ENCODE assay signal across 12 cellular contexts in genomic region chr13:114017028-114017630, GRCh38. TPM values are rescaled to one million over a fixed set of nuclear protein-coding genes. Genes with fewer than 3 reads are reported as not detected.
A peak's percentile ranks its signal among the peaks of the same experiment; 100 is the strongest.
DNase-seq lines count a peak whose midpoint lies in the region; ATAC-seq and TF ChIP-seq lines count a peak whose summit lies in the region.
"Had no signal": no experiment of that assay in that cellular context is flagged by ENCODE, and none has a peak within 500 bp of the region (broad histone marks: within the 10 kb centered on the region; RNA-seq: fewer than 3 reads in every experiment).

No MANE protein-coding gene starts in this region.

- POLR2A ChIA-PET in activated CD4-positive, alpha-beta memory T cell treated with anti-CD3 and anti-CD28 coated beads for 36 hours (lab: Charles Lee), result no interaction called here
- POLR2A ChIA-PET in activated CD4-positive, alpha-beta memory T cell treated with anti-CD3 and anti-CD28 coated beads, Interleukin-2, amount 10 ng/mL, durations not matched to agents 7 days and 5 days (lab: Charles Lee), result no interaction called here

- H3K4me3 ChIP-seq in Loucy (ENCODE audit: low read length, poor library complexity, severe bottlenecking), result no peak overlapping the region
- no peak overlapping the region for H3K4me3 ChIP-seq in gastrocnemius medialis
- H3K4me3 ChIP-seq: BLaER1 treated with 17β-estradiol and CSF1 and Interleukin-3, amounts not matched to agents 10 nM and 100 nM; skin epidermis had no signal

- peaks cover 63% of the 10 kb centered on the region; the same call in 1 of the 2 replicates for H3K36me3 ChIP-seq in Loucy (ENCODE audit: insufficient read depth, low read length)
- peaks cover 0 to 70% of the 10 kb centered on the region in 2 donors for H3K36me3 ChIP-seq in gastrocnemius medialis

- peaks cover 3% of the 10 kb centered on the region for H3K4me1 Mint-ChIP-seq in activated CD4-positive, alpha-beta memory T cell treated with anti-CD3 and anti-CD28 coated beads for 36 hours (ENCODE audit: low read depth)
- peaks cover 1% of the 10 kb centered on the region for H3K4me1 Mint-ChIP-seq in activated CD4-positive, alpha-beta memory T cell treated with anti-CD3 and anti-CD28 coated beads, Interleukin-2, amount 10 ng/mL, durations not matched to agents 7 days and 5 days
- H3K4me1 Mint-ChIP-seq in chondrocyte (ENCODE audit: low read depth) (no peaks in the 10 kb centered on the region), osteocyte (ENCODE audit: unreplicated experiment) (peaks cover 1% of the 10 kb centered on the region)

- no peaks in the 10 kb centered on the region for H3K4me1 ChIP-seq in Loucy (ENCODE audit: insufficient read depth, low read length, poor library complexity, severe bottlenecking)
- H3K4me1 ChIP-seq in gastrocnemius medialis, result no peaks in the 10 kb centered on the region

- in situ Hi-C loops in gastrocnemius medialis (cut with MboI; ENCODE audit: low sequenced_read_pairs in 4 of 4), result no loop called here

- H3K27ac ChIP-seq in gastrocnemius medialis, result no peak overlapping the region

- CTCF ChIA-PET in activated CD4-positive, alpha-beta memory T cell treated with anti-CD3 and anti-CD28 coated beads for 36 hours (lab: Charles Lee), result no interaction called here
- CTCF ChIA-PET in activated CD4-positive, alpha-beta memory T cell treated with anti-CD3 and anti-CD28 coated beads, Interleukin-2, amount 10 ng/mL, durations not matched to agents 7 days and 5 days (lab: Charles Lee), result no interaction called here

- H3K4me2 ChIP-seq in Loucy (ENCODE audit: low read depth, low read length, poor library complexity, severe bottlenecking), result no peak overlapping the region

- intact Hi-C loops in activated CD4-positive, alpha-beta memory T cell treated with anti-CD3 and anti-CD28 coated beads for 36 hours (cut with micrococcal nuclease), result no loop called here
- intact Hi-C loops in gastrocnemius medialis (cut with DNase I; ENCODE audit: low total_unique reads), result no loop called here

- no peak overlapping the region for H2AFZ ChIP-seq in Loucy (ENCODE audit: low read length)

- H3K9me3 ChIP-seq in Loucy (ENCODE audit: insufficient read depth, low read depth, low read length) (no peaks in the 10 kb centered on the region), gastrocnemius medialis (no peaks in the 10 kb centered on the region)
- H3K9me3 ChIP-seq: BLaER1 treated with 17β-estradiol and CSF1 and Interleukin-3, amounts not matched to agents 10 nM and 100 nM had no signal

- no peak for DNase-seq in activated CD4-positive, alpha-beta memory T cell treated with anti-CD3 and anti-CD28 coated beads for 36 hours
- DNase-seq in activated CD4-positive, alpha-beta memory T cell treated with anti-CD3 and anti-CD28 coated beads, Interleukin-2, amount 10 ng/mL, durations not matched to agents 7 days and 5 days, result no peak
- DNase-seq in chondrocyte (ENCODE audit: low spot score), result no peak
- DNase-seq in osteocyte (ENCODE audit: extremely low spot score, unreplicated experiment), result no peak
- no peak for DNase-seq in NCI-H524 treated with DMSO at 0.1 percent for 48 hours (lab: John Stamatoyannopoulos, UW)
- no peak for DNase-seq in gastrocnemius medialis
- DNase-seq: activated CD4-positive, CD25-positive, alpha-beta regulatory T cell treated with anti-CD3 and anti-CD28 coated beads, Interleukin-2, amount 50 U/mL, for 72 hours; NCI-H1092 had no signal

- no peak overlapping the region for H3K9ac ChIP-seq in Loucy (ENCODE audit: low read depth, low read length, poor library complexity, severe bottlenecking)

- peaks cover 44% of the 10 kb centered on the region for H3K36me3 Mint-ChIP-seq in activated CD4-positive, alpha-beta memory T cell treated with anti-CD3 and anti-CD28 coated beads for 36 hours
- peaks cover 52% of the 10 kb centered on the region for H3K36me3 Mint-ChIP-seq in activated CD4-positive, alpha-beta memory T cell treated with anti-CD3 and anti-CD28 coated beads, Interleukin-2, amount 10 ng/mL, durations not matched to agents 7 days and 5 days (ENCODE audit: low read depth)
- peaks cover 20% of the 10 kb centered on the region for H3K36me3 Mint-ChIP-seq in chondrocyte (ENCODE audit: low read depth)
- H3K36me3 Mint-ChIP-seq in osteocyte (ENCODE audit: unreplicated experiment), result peaks cover 29% of the 10 kb centered on the region

- H3K4me3 Mint-ChIP-seq in activated CD4-positive, alpha-beta memory T cell treated with anti-CD3 and anti-CD28 coated beads for 36 hours, result no peak overlapping the region
- no peak overlapping the region for H3K4me3 Mint-ChIP-seq in activated CD4-positive, alpha-beta memory T cell treated with anti-CD3 and anti-CD28 coated beads, Interleukin-2, amount 10 ng/mL, durations not matched to agents 7 days and 5 days
- H3K4me3 Mint-ChIP-seq in chondrocyte (ENCODE audit: unreplicated experiment), result no peak overlapping the region
- H3K4me3 Mint-ChIP-seq in osteocyte (ENCODE audit: unreplicated experiment), result no peak overlapping the region

- no peaks in the 10 kb centered on the region for H4K20me1 ChIP-seq in Loucy (ENCODE audit: insufficient read depth, low read length, poor library complexity, severe bottlenecking)

- no peak for TF ChIP-seq POLR2A in gastrocnemius medialis (IDR thresholded peaks at IDR 0.05)

- no peak for ATAC-seq in GM18873 (IDR thresholded peaks at IDR 0.05; ENCODE audit: low FRiP score, unreplicated experiment)
- no peak for ATAC-seq in gastrocnemius medialis

- H3K9me2 ChIP-seq in Loucy (replicated peaks; ENCODE audit: low read depth, low read length), result no peaks in the 10 kb centered on the region

- H3K27me3 ChIP-seq in Loucy (ENCODE audit: insufficient read depth, low read length, poor library complexity, severe bottlenecking), result no peaks in the 10 kb centered on the region
- no peaks in the 10 kb centered on the region for H3K27me3 ChIP-seq in gastrocnemius medialis
- H3K27me3 ChIP-seq: BLaER1 treated with 17β-estradiol and CSF1 and Interleukin-3, amounts not matched to agents 10 nM and 100 nM had no signal

- TF ChIP-seq CTCF in Loucy (conservative IDR thresholded peaks at IDR 0.05; ENCODE audit: low read length), result peak; percentile 46
- TF ChIP-seq CTCF in chondrocyte (IDR thresholded peaks at IDR 0.05), result peak; percentile 66
- peak; percentile 36 for TF ChIP-seq CTCF in osteocyte (IDR thresholded peaks at IDR 0.05)
- no peak for TF ChIP-seq CTCF in gastrocnemius medialis (IDR thresholded peaks at IDR 0.05 in 4 of 5, conservative IDR thresholded peaks at IDR 0.05 in 1 of 5)

- H3K79me2 ChIP-seq in Loucy (ENCODE audit: insufficient read depth, low read length), result no peaks in the 10 kb centered on the region

- H3K27me3 Mint-ChIP-seq in activated CD4-positive, alpha-beta memory T cell treated with anti-CD3 and anti-CD28 coated beads for 36 hours, result no peaks in the 10 kb centered on the region
- H3K27me3 Mint-ChIP-seq in activated CD4-positive, alpha-beta memory T cell treated with anti-CD3 and anti-CD28 coated beads, Interleukin-2, amount 10 ng/mL, durations not matched to agents 7 days and 5 days, result no peaks in the 10 kb centered on the region
- H3K27me3 Mint-ChIP-seq in chondrocyte (ENCODE audit: low read depth) (no peaks in the 10 kb centered on the region), osteocyte (ENCODE audit: unreplicated experiment) (no peaks in the 10 kb centered on the region)

- no peaks in the 10 kb centered on the region for H3F3A ChIP-seq in Loucy (ENCODE audit: low read depth)

- H3K9me3 Mint-ChIP-seq in activated CD4-positive, alpha-beta memory T cell treated with anti-CD3 and anti-CD28 coated beads for 36 hours, result no peaks in the 10 kb centered on the region
- H3K9me3 Mint-ChIP-seq in activated CD4-positive, alpha-beta memory T cell treated with anti-CD3 and anti-CD28 coated beads, Interleukin-2, amount 10 ng/mL, durations not matched to agents 7 days and 5 days, result no peaks in the 10 kb centered on the region
- no peaks in the 10 kb centered on the region for H3K9me3 Mint-ChIP-seq in chondrocyte (ENCODE audit: low read depth)
- no peaks in the 10 kb centered on the region for H3K9me3 Mint-ChIP-seq in osteocyte (ENCODE audit: unreplicated experiment)

- peak overlapping the region; percentile 85 for H3K27ac Mint-ChIP-seq in activated CD4-positive, alpha-beta memory T cell treated with anti-CD3 and anti-CD28 coated beads for 36 hours
- no peak overlapping the region for H3K27ac Mint-ChIP-seq in activated CD4-positive, alpha-beta memory T cell treated with anti-CD3 and anti-CD28 coated beads, Interleukin-2, amount 10 ng/mL, durations not matched to agents 7 days and 5 days
- H3K27ac Mint-ChIP-seq in chondrocyte (ENCODE audit: unreplicated experiment) (no peak overlapping the region), osteocyte (ENCODE audit: unreplicated experiment) (no peak overlapping the region)

RNA-seq across cellular contexts. Expression of gene C13orf46, which starts 43.3 kb away (rescaled TPM):
- total RNA-seq in activated CD4-positive, alpha-beta memory T cell treated with anti-CD3 and anti-CD28 coated beads for 36 hours, result 1 to 10 TPM; 1.5 to 1.8 TPM
- 1 to 10 TPM; 2.5 to 2.9 TPM for total RNA-seq in activated CD4-positive, alpha-beta memory T cell treated with anti-CD3 and anti-CD28 coated beads, Interleukin-2, amount 10 ng/mL, durations not matched to agents 7 days and 5 days
- total RNA-seq in chondrocyte (1.7 to 2.2 TPM (median 2.0 TPM) in 3 replicates), osteocyte (2.4 and 2.9 TPM in 2 replicates), gastrocnemius medialis (under 1 TPM in 3 of 4 donors, not detected in 1; 0.10 to 0.69 (median 0.15) TPM)

Comparison
In these comparisons a context has a peak if more than half of its experiments do, and no peak if none do; other contexts are left out.
1. CTCF ChIP-seq: peak in Loucy (single experiment), chondrocyte (single experiment) and osteocyte (single experiment); none in gastrocnemius medialis (0 of 5).